ENCODE assay signal across 2 cellular contexts in the genomic region with DNA sequence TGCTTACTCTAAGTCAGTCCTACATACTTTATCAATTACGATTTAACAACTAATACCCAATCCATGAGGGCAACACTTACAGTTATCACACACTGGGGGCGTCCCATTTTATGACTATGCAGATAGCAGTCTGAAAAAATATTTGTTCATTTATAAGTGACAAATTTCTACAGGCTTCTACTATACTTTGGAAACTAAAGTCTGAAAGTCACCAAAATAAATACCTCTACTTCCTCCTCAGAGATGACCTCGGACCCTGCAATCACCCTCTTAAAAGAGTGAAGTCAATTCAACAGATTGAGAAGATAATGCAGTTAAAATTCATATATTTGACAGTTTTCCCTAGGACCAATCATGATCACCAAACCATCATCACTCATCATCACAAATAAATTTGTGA.
TF ChIP-seq lines count a peak whose summit lies in the region.

No MANE protein-coding gene starts in this region.

TF ChIP-seq in A549, 52 proteins besides CTCF, POLR2A, EP300 and RAD21 (continued from another document):
- TF ChIP-seq, protein P1, sequence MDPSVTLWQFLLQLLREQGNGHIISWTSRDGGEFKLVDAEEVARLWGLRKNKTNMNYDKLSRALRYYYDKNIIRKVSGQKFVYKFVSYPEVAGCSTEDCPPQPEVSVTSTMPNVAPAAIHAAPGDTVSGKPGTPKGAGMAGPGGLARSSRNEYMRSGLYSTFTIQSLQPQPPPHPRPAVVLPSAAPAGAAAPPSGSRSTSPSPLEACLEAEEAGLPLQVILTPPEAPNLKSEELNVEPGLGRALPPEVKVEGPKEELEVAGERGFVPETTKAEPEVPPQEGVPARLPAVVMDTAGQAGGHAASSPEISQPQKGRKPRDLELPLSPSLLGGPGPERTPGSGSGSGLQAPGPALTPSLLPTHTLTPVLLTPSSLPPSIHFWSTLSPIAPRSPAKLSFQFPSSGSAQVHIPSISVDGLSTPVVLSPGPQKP (IDR thresholded peaks at IDR 0.05; ENCODE audit: low read depth, low read length) = no peak
- TF ChIP-seq EHMT2 (IDR thresholded peaks at IDR 0.05; ENCODE audit: low read depth) (no peak), HOXB5 (CRISPR knock-in tag; IDR thresholded peaks at IDR 0.05) (no peak)
- TF ChIP-seq, protein P2, sequence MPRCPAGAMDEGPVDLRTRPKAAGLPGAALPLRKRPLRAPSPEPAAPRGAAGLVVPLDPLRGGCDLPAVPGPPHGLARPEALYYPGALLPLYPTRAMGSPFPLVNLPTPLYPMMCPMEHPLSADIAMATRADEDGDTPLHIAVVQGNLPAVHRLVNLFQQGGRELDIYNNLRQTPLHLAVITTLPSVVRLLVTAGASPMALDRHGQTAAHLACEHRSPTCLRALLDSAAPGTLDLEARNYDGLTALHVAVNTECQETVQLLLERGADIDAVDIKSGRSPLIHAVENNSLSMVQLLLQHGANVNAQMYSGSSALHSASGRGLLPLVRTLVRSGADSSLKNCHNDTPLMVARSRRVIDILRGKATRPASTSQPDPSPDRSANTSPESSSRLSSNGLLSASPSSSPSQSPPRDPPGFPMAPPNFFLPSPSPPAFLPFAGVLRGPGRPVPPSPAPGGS (IDR thresholded peaks at IDR 0.05) = no peak
TF ChIP-seq in A549: peak in this region for 0.

TF ChIP-seq in GM12878, 131 proteins besides CTCF, POLR2A, EP300 and RAD21 (continued from another document):
- TF ChIP-seq MEF2A (IDR thresholded peaks at IDR 0.05; ENCODE audit: insufficient read depth, low read depth, low read length) (no peak), TCF7 (IDR thresholded peaks at IDR 0.05; ENCODE audit: borderline replicate concordance) (no peak), MXI1 (IDR thresholded peaks at IDR 0.05; ENCODE audit: low read depth, low read length) (no peak), IRF4 (IDR thresholded peaks at IDR 0.05; ENCODE audit: low read depth, low read length) (no peak), HDAC6 (IDR thresholded peaks at IDR 0.05; ENCODE audit: unreplicated experiment) (no peak), ZSCAN29 (IDR thresholded peaks at IDR 0.05) (no peak), CHD1 (IDR thresholded peaks at IDR 0.05; ENCODE audit: low read depth, low read length) (no peak)
- TF ChIP-seq, protein P3, sequence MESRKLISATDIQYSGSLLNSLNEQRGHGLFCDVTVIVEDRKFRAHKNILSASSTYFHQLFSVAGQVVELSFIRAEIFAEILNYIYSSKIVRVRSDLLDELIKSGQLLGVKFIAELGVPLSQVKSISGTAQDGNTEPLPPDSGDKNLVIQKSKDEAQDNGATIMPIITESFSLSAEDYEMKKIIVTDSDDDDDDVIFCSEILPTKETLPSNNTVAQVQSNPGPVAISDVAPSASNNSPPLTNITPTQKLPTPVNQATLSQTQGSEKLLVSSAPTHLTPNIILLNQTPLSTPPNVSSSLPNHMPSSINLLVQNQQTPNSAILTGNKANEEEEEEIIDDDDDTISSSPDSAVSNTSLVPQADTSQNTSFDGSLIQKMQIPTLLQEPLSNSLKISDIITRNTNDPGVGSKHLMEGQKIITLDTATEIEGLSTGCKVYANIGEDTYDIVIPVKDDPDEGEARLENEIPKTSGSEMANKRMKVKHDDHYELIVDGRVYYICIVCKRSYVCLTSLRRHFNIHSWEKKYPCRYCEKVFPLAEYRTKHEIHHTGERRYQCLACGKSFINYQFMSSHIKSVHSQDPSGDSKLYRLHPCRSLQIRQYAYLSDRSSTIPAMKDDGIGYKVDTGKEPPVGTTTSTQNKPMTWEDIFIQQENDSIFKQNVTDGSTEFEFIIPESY (IDR thresholded peaks at IDR 0.05) = no peak
- TF ChIP-seq, protein P4, sequence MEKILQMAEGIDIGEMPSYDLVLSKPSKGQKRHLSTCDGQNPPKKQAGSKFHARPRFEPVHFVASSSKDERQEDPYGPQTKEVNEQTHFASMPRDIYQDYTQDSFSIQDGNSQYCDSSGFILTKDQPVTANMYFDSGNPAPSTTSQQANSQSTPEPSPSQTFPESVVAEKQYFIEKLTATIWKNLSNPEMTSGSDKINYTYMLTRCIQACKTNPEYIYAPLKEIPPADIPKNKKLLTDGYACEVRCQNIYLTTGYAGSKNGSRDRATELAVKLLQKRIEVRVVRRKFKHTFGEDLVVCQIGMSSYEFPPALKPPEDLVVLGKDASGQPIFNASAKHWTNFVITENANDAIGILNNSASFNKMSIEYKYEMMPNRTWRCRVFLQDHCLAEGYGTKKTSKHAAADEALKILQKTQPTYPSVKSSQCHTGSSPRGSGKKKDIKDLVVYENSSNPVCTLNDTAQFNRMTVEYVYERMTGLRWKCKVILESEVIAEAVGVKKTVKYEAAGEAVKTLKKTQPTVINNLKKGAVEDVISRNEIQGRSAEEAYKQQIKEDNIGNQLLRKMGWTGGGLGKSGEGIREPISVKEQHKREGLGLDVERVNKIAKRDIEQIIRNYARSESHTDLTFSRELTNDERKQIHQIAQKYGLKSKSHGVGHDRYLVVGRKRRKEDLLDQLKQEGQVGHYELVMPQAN (conservative IDR thresholded peaks at IDR 0.05) = no peak
